In genomic region chr3:47324278-47324865, GRCh38 we compare ENCODE assay signal across 8 cellular contexts. TPM values are rescaled to one million over a fixed set of nuclear protein-coding genes. Genes with fewer than 3 reads are reported as not detected.
A peak's percentile ranks its signal among the peaks of the same experiment; 100 is the strongest.
DNase-seq lines count a peak whose midpoint lies in the region; ATAC-seq and TF ChIP-seq lines count a peak whose summit lies in the region.

No MANE protein-coding gene starts in this region.

- POLR2A ChIA-PET in activated CD4-positive, alpha-beta T cell treated with anti-CD3 and anti-CD28 coated beads for 36 hours (lab: Charles Lee) = no interaction called here

- H3K36me3 Mint-ChIP-seq in activated CD4-positive, alpha-beta T cell treated with anti-CD3 and anti-CD28 coated beads for 36 hours (ENCODE audit: low read depth) = peaks cover 33% of the 10 kb centered on the region

- H3K27me3 Mint-ChIP-seq in activated CD4-positive, alpha-beta T cell treated with anti-CD3 and anti-CD28 coated beads for 36 hours = no peaks in the 10 kb centered on the region

- H3K9me3 ChIP-seq in liver (ENCODE audit: control insufficient read depth in 4 of 4, low read length in 3 of 4) = no peaks in the 10 kb centered on the region

- no peaks in the 10 kb centered on the region for H3K4me1 Mint-ChIP-seq in activated CD4-positive, alpha-beta T cell treated with anti-CD3 and anti-CD28 coated beads for 36 hours

- peaks cover 8 to 21% (median 14%) of the 10 kb centered on the region in 4 donors for H3K36me3 ChIP-seq in liver (ENCODE audit: control insufficient read depth in 4 of 4, insufficient read depth in 3 of 4, low read depth in 1 of 4, low read length in 3 of 4)

- H3K27ac ChIP-seq in liver (ENCODE audit: low read depth in 1 of 2, low read length in 2 of 2) = no peak overlapping the region

- 3% methylated on average over 2 of the region's 2 CpGs for WGBS in liver

- no peak for DNase-seq in Right ventricle myocardium inferior (ENCODE audit: missing footprints)
- DNase-seq in cardiac septum (ENCODE audit: low spot score) = no peak
- DNase-seq in NCI-H2171 treated with DMSO at 0.1 percent for 48 hours (lab: John Stamatoyannopoulos, UW) = peak; percentile 41
- peak; percentile 66 for DNase-seq in activated CD4-positive, alpha-beta T cell treated with anti-CD3 and anti-CD28 coated beads for 36 hours
- peak; percentile 91 for DNase-seq in dermis blood vessel endothelial cell
- DNase-seq in stimulated activated CD8-positive, alpha-beta memory T cell treated with anti-CD3 and anti-CD28 coated beads, Interleukin-12 subunit alpha, Interleukin-12 subunit beta, amount 100 ng/mL, for 4 hours (ENCODE audit: low read depth) = peak; percentile 4

- H3K9me3 Mint-ChIP-seq in activated CD4-positive, alpha-beta T cell treated with anti-CD3 and anti-CD28 coated beads for 36 hours (ENCODE audit: low read depth) = no peaks in the 10 kb centered on the region

- no peaks in the 10 kb centered on the region for H3K4me1 ChIP-seq in liver (ENCODE audit: control insufficient read depth in 4 of 4, insufficient read depth in 4 of 4, low read length in 3 of 4)

- CTCF ChIA-PET in activated CD4-positive, alpha-beta T cell treated with anti-CD3 and anti-CD28 coated beads for 36 hours (lab: Charles Lee) = interaction anchor here (0.6 to 2.4 kb wide), 19 partner anchors 9 to 835 kb away, joined by 3 to 22 read pairs (median 3); no protein-coding TSS in a partner anchor

- H3K27me3 ChIP-seq in liver (ENCODE audit: control insufficient read depth in 4 of 4, insufficient read depth in 4 of 4, low read length in 3 of 4) = no peaks in the 10 kb centered on the region

- intact Hi-C loops in Right ventricle myocardium inferior (cut with DNase I) = loop anchor here (2.0 to 5.0 kb wide), 2 partner anchors 42 to 74 kb away; partner anchors contain the start of genes KIF9 and KLHL18
- intact Hi-C loops in cardiac septum (cut with DNase I) = loop anchor here (2.0 kb wide), 1 partner anchor 74 kb away; no protein-coding TSS in a partner anchor
- intact Hi-C loops in activated CD4-positive, alpha-beta T cell treated with anti-CD3 and anti-CD28 coated beads for 36 hours (cut with DNase I, micrococcal nuclease) = loop anchor here (1.0 to 10.0 kb wide), 7 partner anchors 42 to 458 kb away; partner anchors contain the start of genes KIF9 (in 1 of the 2), KLHL18 (in 1 of the 2) and SETD2 (in 1 of the 2)

- no peak overlapping the region for H3K9ac ChIP-seq in liver (ENCODE audit: low read depth in 1 of 2, low read length in 2 of 2)

- TF ChIP-seq RAD21 in liver (IDR thresholded peaks at IDR 0.05) = peak; percentile 88 to 89

- H3K27ac Mint-ChIP-seq in activated CD4-positive, alpha-beta T cell treated with anti-CD3 and anti-CD28 coated beads for 36 hours = no peak overlapping the region

- no peak overlapping the region for H3K4me3 Mint-ChIP-seq in activated CD4-positive, alpha-beta T cell treated with anti-CD3 and anti-CD28 coated beads for 36 hours

- no peak overlapping the region for H3K4me3 ChIP-seq in liver (ENCODE audit: low read depth in 1 of 3, low read length in 3 of 3)

- ATAC-seq in Right ventricle myocardium inferior (peak; percentile 85), HG02763 (IDR thresholded peaks at IDR 0.05; ENCODE audit: unreplicated experiment) (no peak)
- ATAC-seq in activated CD4-positive, alpha-beta T cell treated with anti-CD3 and anti-CD28 coated beads for 36 hours = peak; percentile 88

- peak; percentile 83 for TF ChIP-seq CTCF in liver (IDR thresholded peaks at IDR 0.05; ENCODE audit: low read depth, low read length, missing input control)

TF ChIP-seq in liver, 16 proteins besides CTCF, POLR2A, EP300 and RAD21:
- TF ChIP-seq RXRA (IDR thresholded peaks at IDR 0.05) (no peak), REST (IDR thresholded peaks at IDR 0.05) (no peak), GABPA (IDR thresholded peaks at IDR 0.05 in 1 of 2, conservative IDR thresholded peaks at IDR 0.05 in 1 of 2) (no peak), ZBTB33 (IDR thresholded peaks at IDR 0.05) (no peak), SP1 (IDR thresholded peaks at IDR 0.05) (no peak), FOXA1 (IDR thresholded peaks at IDR 0.05) (no peak), MAX (IDR thresholded peaks at IDR 0.05) (no peak), YY1 (IDR thresholded peaks at IDR 0.05) (no peak), HNF4A (conservative IDR thresholded peaks at IDR 0.05) (no peak), TAF1 (conservative IDR thresholded peaks at IDR 0.05) (no peak), FOXA2 (IDR thresholded peaks at IDR 0.05) (no peak), ATF3 (IDR thresholded peaks at IDR 0.05) (no peak), EGR1 (IDR thresholded peaks at IDR 0.05; ENCODE audit: low read depth in 2 of 2) (no peak), NR2F2 (IDR thresholded peaks at IDR 0.05) (no peak), JUND (IDR thresholded peaks at IDR 0.05) (no peak), HNF4G (IDR thresholded peaks at IDR 0.05) (no peak)

RNA-seq across cellular contexts. Expression of gene KLHL18, which starts 41.6 kb away (rescaled TPM):
- 49.8 TPM for total RNA-seq in Right ventricle myocardium inferior
- 47.6 TPM for total RNA-seq in cardiac septum
- 10 to 100 TPM; 19.0 to 22.4 TPM for total RNA-seq in activated CD4-positive, alpha-beta T cell treated with anti-CD3 and anti-CD28 coated beads for 36 hours
- total RNA-seq in dermis blood vessel endothelial cell = 31.1 and 40.2 TPM in 2 replicates
- total RNA-seq in liver = 10 to 100 TPM in 1 of 2 donors, 1 to 10 TPM in 1; 9.3 to 12.6 TPM
- 10 to 100 TPM in 1 of 2 donors, 1 to 10 TPM in 1; 3.5 to 11.2 TPM for polyA plus RNA-seq in liver

RNA-seq across cellular contexts. Expression of gene KIF9, which starts 41.8 kb away (rescaled TPM):
- total RNA-seq in Right ventricle myocardium inferior (7.6 TPM), cardiac septum (11.7 TPM), dermis blood vessel endothelial cell (10.0 and 11.2 TPM in 2 replicates), liver (1 to 10 TPM; 2.3 to 2.5 TPM)
- 1 to 10 TPM; 2.7 to 5.3 TPM for total RNA-seq in activated CD4-positive, alpha-beta T cell treated with anti-CD3 and anti-CD28 coated beads for 36 hours
- polyA plus RNA-seq in liver = 1 to 10 TPM; 3.8 to 4.5 TPM

RNA-seq across cellular contexts. Expression of gene PTPN23, which starts 56.4 kb away (rescaled TPM):
- total RNA-seq in Right ventricle myocardium inferior (21.1 TPM), cardiac septum (24.0 TPM), dermis blood vessel endothelial cell (21.4 and 41.4 TPM in 2 replicates), liver (10 to 100 TPM; 10.6 to 84.4 TPM)
- 10 to 100 TPM; 25.9 to 29.4 TPM for total RNA-seq in activated CD4-positive, alpha-beta T cell treated with anti-CD3 and anti-CD28 coated beads for 36 hours
- 10 to 100 TPM in 1 of 2 donors, 1 to 10 TPM in 1; 3.8 to 12.4 TPM for polyA plus RNA-seq in liver

Comparison
In these comparisons a context has a peak if more than half of its experiments do, and no peak if none do; other contexts are left out.
1. DNase-seq: peak in NCI-H2171 treated with DMSO at 0.1 percent for 48 hours (single experiment), activated CD4-positive, alpha-beta T cell treated with anti-CD3 and anti-CD28 coated beads for 36 hours (single experiment), dermis blood vessel endothelial cell (single experiment) and stimulated activated CD8-positive, alpha-beta memory T cell treated with anti-CD3 and anti-CD28 coated beads, Interleukin-12 subunit alpha, Interleukin-12 subunit beta, amount 100 ng/mL, for 4 hours (single experiment); none in Right ventricle myocardium inferior (single experiment) and cardiac septum (single experiment).